ENCODE assay signal across 1 cellular context in the genomic region with DNA sequence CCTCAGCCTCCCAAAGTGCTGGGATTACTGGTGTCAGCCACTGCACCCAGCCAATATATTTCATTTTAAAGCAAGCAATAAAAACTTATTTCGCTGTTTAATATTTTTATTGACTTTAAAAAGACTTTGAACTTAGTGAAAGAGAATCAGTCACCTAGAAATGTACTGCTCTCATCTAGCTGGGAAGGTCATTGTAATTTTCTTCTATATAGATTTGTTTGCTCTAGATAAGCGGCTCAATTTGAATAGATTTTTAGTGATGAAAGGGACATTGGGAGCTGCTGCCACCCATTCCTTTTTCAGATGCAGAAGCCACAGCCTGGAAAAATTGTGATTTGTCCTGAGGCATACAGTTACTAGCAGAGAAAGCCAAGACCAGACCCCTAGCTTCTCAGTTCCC.
TF ChIP-seq lines count a peak whose summit lies in the region.

No MANE protein-coding gene starts in this region.

TF ChIP-seq in GM12878, 131 proteins besides CTCF, POLR2A, EP300 and RAD21:
- TF ChIP-seq KLF5 (IDR thresholded peaks at IDR 0.05; ENCODE audit: partially characterized antibody) (no peak), JUND (IDR thresholded peaks at IDR 0.05; ENCODE audit: low read depth, low read length) (no peak), IKZF1 (conservative IDR thresholded peaks at IDR 0.05) (no peak), ZSCAN29 (IDR thresholded peaks at IDR 0.05) (no peak), ZNF217 (IDR thresholded peaks at IDR 0.05) (no peak), RELA (IDR thresholded peaks at IDR 0.05; ENCODE audit: borderline replicate concordance, partially characterized antibody) (no peak), STAT3 (IDR thresholded peaks at IDR 0.05; ENCODE audit: low read depth, low read length) (no peak), IKZF2 (IDR thresholded peaks at IDR 0.05) (no peak), BMI1 (IDR thresholded peaks at IDR 0.05; ENCODE audit: borderline replicate concordance) (no peak)
- TF ChIP-seq, protein P1, sequence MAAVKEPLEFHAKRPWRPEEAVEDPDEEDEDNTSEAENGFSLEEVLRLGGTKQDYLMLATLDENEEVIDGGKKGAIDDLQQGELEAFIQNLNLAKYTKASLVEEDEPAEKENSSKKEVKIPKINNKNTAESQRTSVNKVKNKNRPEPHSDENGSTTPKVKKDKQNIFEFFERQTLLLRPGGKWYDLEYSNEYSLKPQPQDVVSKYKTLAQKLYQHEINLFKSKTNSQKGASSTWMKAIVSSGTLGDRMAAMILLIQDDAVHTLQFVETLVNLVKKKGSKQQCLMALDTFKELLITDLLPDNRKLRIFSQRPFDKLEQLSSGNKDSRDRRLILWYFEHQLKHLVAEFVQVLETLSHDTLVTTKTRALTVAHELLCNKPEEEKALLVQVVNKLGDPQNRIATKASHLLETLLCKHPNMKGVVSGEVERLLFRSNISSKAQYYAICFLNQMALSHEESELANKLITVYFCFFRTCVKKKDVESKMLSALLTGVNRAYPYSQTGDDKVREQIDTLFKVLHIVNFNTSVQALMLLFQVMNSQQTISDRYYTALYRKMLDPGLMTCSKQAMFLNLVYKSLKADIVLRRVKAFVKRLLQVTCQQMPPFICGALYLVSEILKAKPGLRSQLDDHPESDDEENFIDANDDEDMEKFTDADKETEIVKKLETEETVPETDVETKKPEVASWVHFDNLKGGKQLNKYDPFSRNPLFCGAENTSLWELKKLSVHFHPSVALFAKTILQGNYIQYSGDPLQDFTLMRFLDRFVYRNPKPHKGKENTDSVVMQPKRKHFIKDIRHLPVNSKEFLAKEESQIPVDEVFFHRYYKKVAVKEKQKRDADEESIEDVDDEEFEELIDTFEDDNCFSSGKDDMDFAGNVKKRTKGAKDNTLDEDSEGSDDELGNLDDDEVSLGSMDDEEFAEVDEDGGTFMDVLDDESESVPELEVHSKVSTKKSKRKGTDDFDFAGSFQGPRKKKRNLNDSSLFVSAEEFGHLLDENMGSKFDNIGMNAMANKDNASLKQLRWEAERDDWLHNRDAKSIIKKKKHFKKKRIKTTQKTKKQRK (IDR thresholded peaks at IDR 0.05; ENCODE audit: low read depth, low read length), result no peak
- TF ChIP-seq, protein P2, sequence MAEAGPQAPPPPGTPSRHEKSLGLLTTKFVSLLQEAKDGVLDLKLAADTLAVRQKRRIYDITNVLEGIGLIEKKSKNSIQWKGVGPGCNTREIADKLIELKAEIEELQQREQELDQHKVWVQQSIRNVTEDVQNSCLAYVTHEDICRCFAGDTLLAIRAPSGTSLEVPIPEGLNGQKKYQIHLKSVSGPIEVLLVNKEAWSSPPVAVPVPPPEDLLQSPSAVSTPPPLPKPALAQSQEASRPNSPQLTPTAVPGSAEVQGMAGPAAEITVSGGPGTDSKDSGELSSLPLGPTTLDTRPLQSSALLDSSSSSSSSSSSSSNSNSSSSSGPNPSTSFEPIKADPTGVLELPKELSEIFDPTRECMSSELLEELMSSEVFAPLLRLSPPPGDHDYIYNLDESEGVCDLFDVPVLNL (IDR thresholded peaks at IDR 0.05; ENCODE audit: low read depth, low read length), result no peak
- TF ChIP-seq, protein P3, sequence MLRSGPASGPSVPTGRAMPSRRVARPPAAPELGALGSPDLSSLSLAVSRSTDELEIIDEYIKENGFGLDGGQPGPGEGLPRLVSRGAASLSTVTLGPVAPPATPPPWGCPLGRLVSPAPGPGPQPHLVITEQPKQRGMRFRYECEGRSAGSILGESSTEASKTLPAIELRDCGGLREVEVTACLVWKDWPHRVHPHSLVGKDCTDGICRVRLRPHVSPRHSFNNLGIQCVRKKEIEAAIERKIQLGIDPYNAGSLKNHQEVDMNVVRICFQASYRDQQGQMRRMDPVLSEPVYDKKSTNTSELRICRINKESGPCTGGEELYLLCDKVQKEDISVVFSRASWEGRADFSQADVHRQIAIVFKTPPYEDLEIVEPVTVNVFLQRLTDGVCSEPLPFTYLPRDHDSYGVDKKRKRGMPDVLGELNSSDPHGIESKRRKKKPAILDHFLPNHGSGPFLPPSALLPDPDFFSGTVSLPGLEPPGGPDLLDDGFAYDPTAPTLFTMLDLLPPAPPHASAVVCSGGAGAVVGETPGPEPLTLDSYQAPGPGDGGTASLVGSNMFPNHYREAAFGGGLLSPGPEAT (IDR thresholded peaks at IDR 0.05; ENCODE audit: low read depth), result no peak
- TF ChIP-seq, protein P4, sequence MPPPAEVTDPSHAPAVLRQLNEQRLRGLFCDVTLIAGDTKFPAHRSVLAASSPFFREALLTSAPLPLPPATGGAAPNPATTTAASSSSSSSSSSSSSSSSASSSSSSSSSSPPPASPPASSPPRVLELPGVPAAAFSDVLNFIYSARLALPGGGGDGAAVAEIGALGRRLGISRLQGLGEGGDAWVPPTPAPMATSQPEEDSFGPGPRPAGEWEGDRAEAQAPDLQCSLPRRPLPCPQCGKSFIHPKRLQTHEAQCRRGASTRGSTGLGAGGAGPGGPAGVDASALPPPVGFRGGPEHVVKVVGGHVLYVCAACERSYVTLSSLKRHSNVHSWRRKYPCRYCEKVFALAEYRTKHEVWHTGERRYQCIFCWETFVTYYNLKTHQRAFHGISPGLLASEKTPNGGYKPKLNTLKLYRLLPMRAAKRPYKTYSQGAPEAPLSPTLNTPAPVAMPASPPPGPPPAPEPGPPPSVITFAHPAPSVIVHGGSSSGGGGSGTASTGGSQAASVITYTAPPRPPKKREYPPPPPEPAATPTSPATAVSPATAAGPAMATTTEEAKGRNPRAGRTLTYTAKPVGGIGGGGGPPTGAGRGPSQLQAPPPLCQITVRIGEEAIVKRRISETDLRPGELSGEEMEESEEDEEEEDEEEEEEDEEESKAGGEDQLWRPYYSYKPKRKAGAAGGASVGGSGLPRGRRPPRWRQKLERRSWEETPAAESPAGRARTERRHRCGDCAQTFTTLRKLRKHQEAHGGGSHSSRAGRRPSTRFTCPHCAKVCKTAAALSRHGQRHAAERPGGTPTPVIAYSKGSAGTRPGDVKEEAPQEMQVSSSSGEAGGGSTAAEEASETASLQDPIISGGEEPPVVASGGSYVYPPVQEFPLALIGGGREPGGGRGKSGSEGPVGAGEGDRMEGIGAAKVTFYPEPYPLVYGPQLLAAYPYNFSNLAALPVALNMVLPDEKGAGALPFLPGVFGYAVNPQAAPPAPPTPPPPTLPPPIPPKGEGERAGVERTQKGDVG (CRISPR knock-in tag; IDR thresholded peaks at IDR 0.05), result no peak
TF ChIP-seq in GM12878: peak in this region for 0.
